Comparison of ENCODE assay signal across 15 cellular contexts in the genomic region with DNA sequence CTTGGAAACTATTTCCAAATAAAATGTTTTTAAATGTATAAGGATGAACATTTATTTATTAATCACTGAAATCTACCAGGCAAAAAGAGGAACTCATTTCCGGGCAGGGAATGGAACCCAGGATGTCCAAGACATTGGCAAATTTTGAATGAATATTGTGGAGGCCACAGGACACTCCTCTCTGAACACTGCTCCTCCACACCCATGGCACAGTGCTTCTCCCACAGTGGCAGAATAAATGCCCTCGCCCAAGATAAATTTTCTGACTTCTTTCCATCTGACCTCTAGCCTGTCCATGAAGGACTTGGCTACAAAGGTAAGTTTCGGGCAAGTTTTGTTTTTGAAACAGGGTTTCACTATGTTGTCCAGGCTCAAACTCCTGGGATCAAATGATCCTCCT. TPM values are rescaled to one million over a fixed set of nuclear protein-coding genes. Genes with fewer than 3 reads are reported as not detected.
DNase-seq lines count a peak whose midpoint lies in the region; ATAC-seq and TF ChIP-seq lines count a peak whose summit lies in the region.
"Had no signal": no experiment of that assay in that cellular context is flagged by ENCODE, and none has a peak within 500 bp of the region (broad histone marks: within the 10 kb centered on the region; RNA-seq: fewer than 3 reads in every experiment).

No MANE protein-coding gene starts in this region.

- H3K9me3 ChIP-seq in mucosa of rectum (ENCODE audit: control insufficient read depth in 2 of 2, low read length in 2 of 2) (no peaks in the 10 kb centered on the region), tibial nerve (no peaks in the 10 kb centered on the region), neuronal stem cell (replicated peaks in 1 of 2; ENCODE audit: control insufficient read depth in 2 of 2, insufficient read depth in 1 of 2, low read depth in 1 of 2, low read length in 2 of 2) (peaks cover 0 to 4% of the 10 kb centered on the region in 2 donors)

- H3K4me2 ChIP-seq in neuronal stem cell (ENCODE audit: insufficient read depth, low read length, poor library complexity, severe bottlenecking): no peak overlapping the region
- H3K4me2 ChIP-seq: KMS-11 had no signal

- H2BK15ac ChIP-seq in neuronal stem cell (ENCODE audit: low read length): no peak overlapping the region

- no peaks in the 10 kb centered on the region for H3K27me3 Mint-ChIP-seq in activated naive CD8-positive, alpha-beta T cell
- H3K27me3 Mint-ChIP-seq in activated naive CD8-positive, alpha-beta T cell treated with anti-CD3 and anti-CD28 coated beads for 36 hours: no peaks in the 10 kb centered on the region
- H3K27me3 Mint-ChIP-seq in activated naive CD8-positive, alpha-beta T cell treated with anti-CD3 and anti-CD28 coated beads, Interleukin-2, amount 10 ng/mL, durations not matched to agents 7 days and 5 days: no peaks in the 10 kb centered on the region
- H3K27me3 Mint-ChIP-seq: central memory CD8-positive, alpha-beta T cell; stimulated activated naive CD8-positive, alpha-beta T cell treated with anti-CD3 and anti-CD28 coated beads, Interleukin-15, amount 100 ng/mL, for 72 hours had no signal

- H3K14ac ChIP-seq in neuronal stem cell (ENCODE audit: low read length): no peak overlapping the region

- no peak for TF ChIP-seq CTCF in tibial nerve (IDR thresholded peaks at IDR 0.05)
- no peak for TF ChIP-seq CTCF in foreskin fibroblast (IDR thresholded peaks at IDR 0.05; ENCODE audit: low read depth, low read length)

- TF ChIP-seq EP300 in tibial nerve (IDR thresholded peaks at IDR 0.05): no peak

- H4K91ac ChIP-seq in neuronal stem cell (ENCODE audit: low read depth, low read length, poor library complexity): no peak overlapping the region

- peaks cover 50% of the 10 kb centered on the region for H3K4me1 Mint-ChIP-seq in activated naive CD8-positive, alpha-beta T cell (ENCODE audit: low read depth)
- peaks cover 29% of the 10 kb centered on the region for H3K4me1 Mint-ChIP-seq in activated naive CD8-positive, alpha-beta T cell treated with anti-CD3 and anti-CD28 coated beads for 36 hours
- peaks cover 28% of the 10 kb centered on the region for H3K4me1 Mint-ChIP-seq in activated naive CD8-positive, alpha-beta T cell treated with anti-CD3 and anti-CD28 coated beads, Interleukin-2, amount 10 ng/mL, durations not matched to agents 7 days and 5 days

- H3K27ac ChIP-seq in mucosa of rectum (ENCODE audit: low read depth in 2 of 2, low read length in 2 of 2): peak overlapping the region; percentile 5 to 47
- H3K27ac ChIP-seq in tibial nerve: peak overlapping the region in 3 of 4 donors; percentile 13 to 87 (median 81)
- no peak overlapping the region for H3K27ac ChIP-seq in neuronal stem cell (replicated peaks; ENCODE audit: low read length)
- H3K27ac ChIP-seq: KMS-11 had no signal

- no peak overlapping the region for H4K8ac ChIP-seq in neuronal stem cell (ENCODE audit: low read depth, low read length)

- DNase-seq in activated naive CD8-positive, alpha-beta T cell treated with anti-CD3 and anti-CD28 coated beads for 36 hours: no peak
- no peak for DNase-seq in activated naive CD8-positive, alpha-beta T cell treated with anti-CD3 and anti-CD28 coated beads, Interleukin-2, amount 10 ng/mL, durations not matched to agents 7 days and 5 days
- DNase-seq in tibial nerve (ENCODE audit: low spot score in 2 of 2) (no peak), foreskin fibroblast (no peak), SHP77 treated with DMSO at 0.1 percent for 48 hours (lab: John Stamatoyannopoulos, UW) (no peak), neuronal stem cell (ENCODE audit: low spot score) (no peak)
- DNase-seq: activated CD4-positive, CD25-positive, alpha-beta regulatory T cell treated with anti-CD3 and anti-CD28 coated beads, Interleukin-2, amount 50 U/mL, for 72 hours; NCI-H1417; NCI-H446; stimulated activated naive CD8-positive, alpha-beta T cell treated with anti-CD3 and anti-CD28 coated beads, Interleukin-15, amount 100 ng/mL, for 72 hours had no signal

- H2BK120ac ChIP-seq in neuronal stem cell (ENCODE audit: low read depth, low read length): no peak overlapping the region

- no peak overlapping the region for H2AFZ ChIP-seq in neuronal stem cell (ENCODE audit: low read length)

- no peaks in the 10 kb centered on the region for H3K27me3 ChIP-seq in mucosa of rectum (ENCODE audit: control insufficient read depth in 2 of 2, insufficient read depth in 2 of 2, low read length in 2 of 2)
- no peaks in the 10 kb centered on the region for H3K27me3 ChIP-seq in tibial nerve
- H3K27me3 ChIP-seq in neuronal stem cell (ENCODE audit: control insufficient read depth in 3 of 3, insufficient read depth in 3 of 3, low read depth in 1 of 3, low read length in 3 of 3): no peaks in the 10 kb centered on the region

- H3K36me3 Mint-ChIP-seq in activated naive CD8-positive, alpha-beta T cell: peaks cover 7% of the 10 kb centered on the region
- peaks cover 5% of the 10 kb centered on the region for H3K36me3 Mint-ChIP-seq in activated naive CD8-positive, alpha-beta T cell treated with anti-CD3 and anti-CD28 coated beads for 36 hours
- peaks cover 10% of the 10 kb centered on the region for H3K36me3 Mint-ChIP-seq in activated naive CD8-positive, alpha-beta T cell treated with anti-CD3 and anti-CD28 coated beads, Interleukin-2, amount 10 ng/mL, durations not matched to agents 7 days and 5 days

- H2AK5ac ChIP-seq in neuronal stem cell (ENCODE audit: low read depth, low read length): no peak overlapping the region

- H3K9me3 Mint-ChIP-seq in activated naive CD8-positive, alpha-beta T cell (ENCODE audit: low read depth): no peaks in the 10 kb centered on the region
- H3K9me3 Mint-ChIP-seq in activated naive CD8-positive, alpha-beta T cell treated with anti-CD3 and anti-CD28 coated beads for 36 hours: no peaks in the 10 kb centered on the region
- no peaks in the 10 kb centered on the region for H3K9me3 Mint-ChIP-seq in activated naive CD8-positive, alpha-beta T cell treated with anti-CD3 and anti-CD28 coated beads, Interleukin-2, amount 10 ng/mL, durations not matched to agents 7 days and 5 days
- H3K9me3 Mint-ChIP-seq: central memory CD8-positive, alpha-beta T cell; stimulated activated naive CD8-positive, alpha-beta T cell treated with anti-CD3 and anti-CD28 coated beads, Interleukin-15, amount 100 ng/mL, for 72 hours had no signal

- H3K27ac Mint-ChIP-seq in activated naive CD8-positive, alpha-beta T cell: peak overlapping the region; percentile 86
- no peak overlapping the region for H3K27ac Mint-ChIP-seq in activated naive CD8-positive, alpha-beta T cell treated with anti-CD3 and anti-CD28 coated beads for 36 hours
- peak overlapping the region; percentile 42 for H3K27ac Mint-ChIP-seq in activated naive CD8-positive, alpha-beta T cell treated with anti-CD3 and anti-CD28 coated beads, Interleukin-2, amount 10 ng/mL, durations not matched to agents 7 days and 5 days

- no peak for ATAC-seq in activated naive CD8-positive, alpha-beta T cell treated with anti-CD3 and anti-CD28 coated beads, Interleukin-2, amount 10 ng/mL, durations not matched to agents 7 days and 5 days (ENCODE audit: low read depth)

- H3K4me3 Mint-ChIP-seq in activated naive CD8-positive, alpha-beta T cell: no peak overlapping the region
- H3K4me3 Mint-ChIP-seq in activated naive CD8-positive, alpha-beta T cell treated with anti-CD3 and anti-CD28 coated beads for 36 hours: no peak overlapping the region
- H3K4me3 Mint-ChIP-seq in activated naive CD8-positive, alpha-beta T cell treated with anti-CD3 and anti-CD28 coated beads, Interleukin-2, amount 10 ng/mL, durations not matched to agents 7 days and 5 days: no peak overlapping the region
- H3K4me3 Mint-ChIP-seq: central memory CD8-positive, alpha-beta T cell; stimulated activated naive CD8-positive, alpha-beta T cell treated with anti-CD3 and anti-CD28 coated beads, Interleukin-15, amount 100 ng/mL, for 72 hours had no signal

- H3K4me1 ChIP-seq in mucosa of rectum (ENCODE audit: control insufficient read depth in 2 of 2, insufficient read depth in 2 of 2, low read length in 2 of 2) (peaks cover 26 to 42% of the 10 kb centered on the region in 2 donors), tibial nerve (peaks cover 0 to 80% (median 31%) of the 10 kb centered on the region in 4 donors), neuronal stem cell (ENCODE audit: control insufficient read depth in 2 of 2, insufficient read depth in 1 of 2, low read depth in 1 of 2, low read length in 2 of 2) (peaks cover 0 to 5% of the 10 kb centered on the region in 2 donors)

- POLR2A ChIA-PET in activated naive CD8-positive, alpha-beta T cell treated with anti-CD3 and anti-CD28 coated beads, Interleukin-2, amount 10 ng/mL, durations not matched to agents 7 days and 5 days (lab: Charles Lee): interaction anchor here (0.7 kb wide), 1 partner anchor 15 kb away, joined by 3 read pairs; no protein-coding TSS in a partner anchor

- peaks cover 0 to 2% of the 10 kb centered on the region in 2 donors for H3K36me3 ChIP-seq in mucosa of rectum (ENCODE audit: control insufficient read depth in 2 of 2, insufficient read depth in 2 of 2, low read length in 2 of 2)
- H3K36me3 ChIP-seq in tibial nerve: no peaks in the 10 kb centered on the region
- H3K36me3 ChIP-seq in neuronal stem cell (replicated peaks in 1 of 2; ENCODE audit: control insufficient read depth in 2 of 2, insufficient read depth in 2 of 2, low read length in 2 of 2): peaks cover 0 to 5% of the 10 kb centered on the region in 2 donors

- H3K18ac ChIP-seq in neuronal stem cell (ENCODE audit: low read length): no peak overlapping the region

- H3K79me1 ChIP-seq in neuronal stem cell (ENCODE audit: low read depth, low read length): peaks cover 1% of the 10 kb centered on the region

- H3K4ac ChIP-seq in neuronal stem cell (ENCODE audit: low read length): no peak overlapping the region

- H3K9ac ChIP-seq in mucosa of rectum (ENCODE audit: low read depth in 1 of 2, low read length in 2 of 2): no peak overlapping the region
- no peak overlapping the region for H3K9ac ChIP-seq in neuronal stem cell (ENCODE audit: low read depth, low read length, poor library complexity)
- H3K9ac ChIP-seq: KMS-11 had no signal

- H2BK12ac ChIP-seq in neuronal stem cell (ENCODE audit: low read length): no peak overlapping the region

- H3K4me3 ChIP-seq in mucosa of rectum (ENCODE audit: low read length in 2 of 2) (no peak overlapping the region), tibial nerve (no peak overlapping the region), foreskin fibroblast (ENCODE audit: low read depth in 1 of 2, low read length in 2 of 2) (no peak overlapping the region), neuronal stem cell (ENCODE audit: low read length in 2 of 2) (no peak overlapping the region)
- H3K4me3 ChIP-seq: skin epidermis had no signal

- H2BK5ac ChIP-seq in neuronal stem cell (ENCODE audit: low read length): no peak overlapping the region

- no peak overlapping the region for H3K23ac ChIP-seq in neuronal stem cell (ENCODE audit: low read depth, low read length, poor library complexity)

- WGBS in tibial nerve, 2 donors: 90 to 93% methylated on average over 3 of the region's 3 CpGs
- no CpG with 5 or more reads among the region's 3 CpGs for WGBS in neuronal stem cell (ENCODE audit: extremely low coverage in 2 of 2, insufficient read length in 2 of 2, insufficient replicate concordance in 1 of 2), 2 donors

- TF ChIP-seq POLR2A in tibial nerve (IDR thresholded peaks at IDR 0.05): no peak

RNA-seq across cellular contexts. Expression of gene HIPK2, which starts 39.0 kb away (rescaled TPM):
- total RNA-seq in activated naive CD8-positive, alpha-beta T cell treated with anti-CD3 and anti-CD28 coated beads for 36 hours: 10 to 100 TPM; 15.4 to 16.1 TPM
- total RNA-seq in activated naive CD8-positive, alpha-beta T cell treated with anti-CD3 and anti-CD28 coated beads, Interleukin-2, amount 10 ng/mL, durations not matched to agents 7 days and 5 days: 10 to 100 TPM; 18.4 to 19.5 TPM
- 10 to 100 TPM; 24.9 to 41.1 (median 29.7) TPM for total RNA-seq in tibial nerve
- polyA plus RNA-seq in neuronal stem cell (2013, experiment 1 of 2): 23.0 TPM
- 24.8 TPM for polyA plus RNA-seq in neuronal stem cell (2013, experiment 2 of 2)
